ENCODE assay signal across 8 cellular contexts in genomic region chr12:84912191-84913142, GRCh38. TPM values are rescaled to one million over a fixed set of nuclear protein-coding genes. Genes with fewer than 3 reads are reported as not detected.
DNase-seq lines count a peak whose midpoint lies in the region; ATAC-seq lines count a peak whose summit lies in the region.

Gene SLC6A15, minus strand, starts transcription at chr12:84912799. Its CDS starts 20,679 bp downstream, at chr12:84892120.

- H4K20me1 ChIP-seq in GM23248 (ENCODE audit: insufficient read depth), result no peaks in the 10 kb centered on the region

- no peaks in the 10 kb centered on the region for H3K9me3 ChIP-seq in GM23248 (ENCODE audit: low read depth)

- H3K4me3 ChIP-seq in GM23248, result peak within 1 kb of the TSS; percentile 92

- peak; percentile 38 to 57 for ATAC-seq in left cardiac atrium
- ATAC-seq in HG02588 (IDR thresholded peaks at IDR 0.05; ENCODE audit: unreplicated experiment), result no peak

- H3K9me2 ChIP-seq in GM23248 (ENCODE audit: insufficient read depth), result no peaks in the 10 kb centered on the region

- H3F3A ChIP-seq in GM23248 (ENCODE audit: insufficient read depth), result no peaks in the 10 kb centered on the region; the same call in none of the 2 replicates

- in situ Hi-C loops in GM23248 (cut with MboI), result no loop called here

- peak within 1 kb of the TSS; percentile 80 for H3K9ac ChIP-seq in GM23248

- peak within 1 kb of the TSS; percentile 63 for H3K27ac ChIP-seq in GM23248

- H3K27me3 ChIP-seq in GM23248 (replicated peaks; ENCODE audit: insufficient read depth), result no peaks in the 10 kb centered on the region

- peak; percentile 45 for DNase-seq in AG08396 (ENCODE audit: low spot score)
- DNase-seq in GM23248, result peak; percentile 93
- peak; percentile 90 to 91 for DNase-seq in NCI-H446 (lab: John Stamatoyannopoulos, UW)
- DNase-seq in amygdala (lab: John Stamatoyannopoulos, UW), result peak; percentile 14 to 90 (median 76)
- no peak for DNase-seq in left cardiac atrium
- peak; percentile 79 to 99 (median 88) for DNase-seq in posterior cingulate gyrus
- no peak for DNase-seq in KG1 (lab: John Stamatoyannopoulos, UW)

- H3K36me3 ChIP-seq in GM23248 (ENCODE audit: low read depth), result no peaks in the 10 kb centered on the region

- H3K4me2 ChIP-seq in GM23248 (ENCODE audit: unreplicated experiment), result peak within 1 kb of the TSS; percentile 98

- H3K79me2 ChIP-seq in GM23248 (ENCODE audit: insufficient read depth), result peaks cover 5% of the 10 kb centered on the region; the same call in 1 of the 2 replicates

- intact Hi-C loops in left cardiac atrium (cut with DNase I) (no loop called here), posterior cingulate gyrus (cut with DNase I) (no loop called here)

- H3K4me1 ChIP-seq in GM23248 (ENCODE audit: insufficient read depth), result no peaks in the 10 kb centered on the region

- WGBS in GM23248 (ENCODE audit: low coverage in 1 of 2, low lambda C conversion rate in 2 of 2, missing lambda C conversion rate in 2 of 2), 2 experiments, result 1 to 4% methylated on average over 60 to 68 of the region's 68 CpGs

- peak within 1 kb of the TSS; percentile 99 for H2AFZ ChIP-seq in GM23248

RNA-seq across cellular contexts. Expression of gene SLC6A15, which starts in this region (rescaled TPM):
- total RNA-seq in GM23248 (2014; rRNA removed; shearing (Covaris generic)), result 2.6 and 3.2 TPM in 2 replicates
- polyA plus RNA-seq in GM23248 (2016; fragmentation: Nextera tagmentation; extraction: Ambion mirVana), result 2.0 and 3.4 TPM in 2 replicates
- under 1 TPM in 1 of 2 donors, not detected in 1; 0.56 TPM for total RNA-seq in left cardiac atrium

Comparison
In these comparisons a context has a peak if more than half of its experiments do, and no peak if none do; other contexts are left out.
1. Peak in ATAC-seq in left cardiac atrium; RNA of the gene not detected or under 1 TPM.
2. DNase-seq: peak in AG08396 (single experiment), GM23248 (single experiment), NCI-H446 (2 of 2), amygdala (56 of 56) and posterior cingulate gyrus (10 of 10); none in left cardiac atrium (single experiment) and KG1 (single experiment).